Comparison of ENCODE assay signal across 21 cellular contexts in genomic region chr18:13444430-13445240, GRCh38.
DNase-seq lines count a peak whose midpoint lies in the region; ATAC-seq and TF ChIP-seq lines count a peak whose summit lies in the region.
"Had no signal": no experiment of that assay in that cellular context is flagged by ENCODE, and none has a peak within 500 bp of the region (broad histone marks: within the 10 kb centered on the region; RNA-seq: fewer than 3 reads in every experiment).

No MANE protein-coding gene starts in this region.

- TF ChIP-seq CTCF in sigmoid colon (IDR thresholded peaks at IDR 0.05), result no peak

- no peaks in the 10 kb centered on the region for H3K9me3 Mint-ChIP-seq in activated CD4-positive, alpha-beta memory T cell treated with anti-CD3 and anti-CD28 coated beads, Interleukin-2, amount 10 ng/mL, durations not matched to agents 7 days and 5 days
- H3K9me3 Mint-ChIP-seq: CD14-positive monocyte, IgD-negative memory B cell had no signal

- peaks cover 7% of the 10 kb centered on the region for H3K4me1 Mint-ChIP-seq in activated CD4-positive, alpha-beta memory T cell treated with anti-CD3 and anti-CD28 coated beads, Interleukin-2, amount 10 ng/mL, durations not matched to agents 7 days and 5 days
- H3K4me1 Mint-ChIP-seq: CD14-positive monocyte had no signal

- no peak overlapping the region for H3K4me3 Mint-ChIP-seq in activated CD4-positive, alpha-beta memory T cell treated with anti-CD3 and anti-CD28 coated beads, Interleukin-2, amount 10 ng/mL, durations not matched to agents 7 days and 5 days
- H3K4me3 Mint-ChIP-seq: CD14-positive monocyte, IgD-negative memory B cell had no signal

- POLR2A ChIA-PET in activated CD4-positive, alpha-beta memory T cell treated with anti-CD3 and anti-CD28 coated beads, Interleukin-2, amount 10 ng/mL, durations not matched to agents 7 days and 5 days (lab: Charles Lee), result no interaction called here

- no peak overlapping the region for H3K9ac ChIP-seq in BLaER1

- in situ Hi-C loops in G401 (cut with HindIII; ENCODE audit: low sequenced_read_pairs), result no loop called here

- no peaks in the 10 kb centered on the region for H3K27me3 Mint-ChIP-seq in activated CD4-positive, alpha-beta memory T cell treated with anti-CD3 and anti-CD28 coated beads, Interleukin-2, amount 10 ng/mL, durations not matched to agents 7 days and 5 days

- no peak overlapping the region for H3K4me3 ChIP-seq in BLaER1
- no peak overlapping the region for H3K4me3 ChIP-seq in sigmoid colon
- H3K4me3 ChIP-seq: HAP-1, SK-N-MC had no signal

- peak; percentile 58 for ATAC-seq in left colon

- H3K4me1 ChIP-seq in BLaER1, result peaks cover 100% of the 10 kb centered on the region
- peaks cover 0 to 26% (median 21%) of the 10 kb centered on the region in 4 donors for H3K4me1 ChIP-seq in sigmoid colon
- H3K4me1 ChIP-seq: HAP-1 had no signal

- H3K36me3 Mint-ChIP-seq in activated CD4-positive, alpha-beta memory T cell treated with anti-CD3 and anti-CD28 coated beads, Interleukin-2, amount 10 ng/mL, durations not matched to agents 7 days and 5 days (ENCODE audit: low read depth), result no peaks in the 10 kb centered on the region
- H3K36me3 Mint-ChIP-seq: CD14-positive monocyte had no signal

- H3K9me3 ChIP-seq in BLaER1 (no peaks in the 10 kb centered on the region), sigmoid colon (no peaks in the 10 kb centered on the region)
- H3K9me3 ChIP-seq: HAP-1 had no signal

- H3K27ac ChIP-seq in BLaER1 (0 out of 2 replicates have a peak overlapping the region, but pooled peaks have one; percentile 24), sigmoid colon (no peak overlapping the region)
- H3K27ac ChIP-seq: SK-N-MC had no signal

- peak overlapping the region; percentile 94 for H3K4me2 ChIP-seq in BLaER1

- H3K36me3 ChIP-seq in BLaER1 (peaks cover 61% of the 10 kb centered on the region), sigmoid colon (no peaks in the 10 kb centered on the region)
- H3K36me3 ChIP-seq: HAP-1 had no signal

- TF ChIP-seq EP300 in sigmoid colon (IDR thresholded peaks at IDR 0.05), result no peak

- WGBS in sigmoid colon, 2 donors, result 75 to 87% methylated on average over 8 of the region's 8 CpGs

- H3K27me3 ChIP-seq in BLaER1 (no peaks in the 10 kb centered on the region), sigmoid colon (no peaks in the 10 kb centered on the region)

- TF ChIP-seq POLR2A in sigmoid colon (IDR thresholded peaks at IDR 0.05), result no peak

- DNase-seq in G401 (ENCODE audit: low spot score) (peak; percentile 51), left colon (no peak), sigmoid colon (peak; percentile 14), SIG-M5 treated with dmso at 0.1 percent for 504 hours (lab: John Stamatoyannopoulos, UW; ENCODE audit: unreplicated experiment) (no peak), germinal center (ENCODE audit: low spot score) (no peak)
- no peak for DNase-seq in activated CD4-positive, alpha-beta memory T cell treated with anti-CD3 and anti-CD28 coated beads, Interleukin-2, amount 10 ng/mL, durations not matched to agents 7 days and 5 days
- DNase-seq: COR-L47, DMS 273 treated with DMSO at 0.1 percent for 48 hours, GDM1, NCI-H1105 treated with DMSO at 0.1 percent for 48 hours, NCI-H1694, NCI-H2081 treated with DMSO at 0.1 percent for 48 hours, NCI-H510A, NCI-H748 treated with DMSO at 0.1 percent for 48 hours, OCI-M1, Right ventricle myocardium superior had no signal

- CTCF ChIA-PET in activated CD4-positive, alpha-beta memory T cell treated with anti-CD3 and anti-CD28 coated beads, Interleukin-2, amount 10 ng/mL, durations not matched to agents 7 days and 5 days (lab: Charles Lee), result no interaction called here

- peaks cover 25% of the 10 kb centered on the region for H4K20me1 ChIP-seq in BLaER1

- intact Hi-C loops in left colon (cut with DNase I, micrococcal nuclease) (no loop called here), sigmoid colon (cut with DNase I) (loop anchor here (5.0 kb wide), 1 partner anchor 222 kb away; no protein-coding TSS in a partner anchor)

- H3K27ac Mint-ChIP-seq in activated CD4-positive, alpha-beta memory T cell treated with anti-CD3 and anti-CD28 coated beads, Interleukin-2, amount 10 ng/mL, durations not matched to agents 7 days and 5 days, result no peak overlapping the region
- H3K27ac Mint-ChIP-seq: CD14-positive monocyte, IgD-negative memory B cell had no signal

Comparison
In these comparisons a context has a peak if more than half of its experiments do, and no peak if none do; other contexts are left out.
1. DNase-seq: peak in G401 (single experiment) and sigmoid colon (single experiment); none in left colon (0 of 2), activated CD4-positive, alpha-beta memory T cell treated with anti-CD3 and anti-CD28 coated beads, Interleukin-2, amount 10 ng/mL, durations not matched to agents 7 days and 5 days (single experiment), SIG-M5 treated with dmso at 0.1 percent for 504 hours (single experiment) and germinal center (single experiment).